ENCODE assay signal across 9 cellular contexts in the genomic region with DNA sequence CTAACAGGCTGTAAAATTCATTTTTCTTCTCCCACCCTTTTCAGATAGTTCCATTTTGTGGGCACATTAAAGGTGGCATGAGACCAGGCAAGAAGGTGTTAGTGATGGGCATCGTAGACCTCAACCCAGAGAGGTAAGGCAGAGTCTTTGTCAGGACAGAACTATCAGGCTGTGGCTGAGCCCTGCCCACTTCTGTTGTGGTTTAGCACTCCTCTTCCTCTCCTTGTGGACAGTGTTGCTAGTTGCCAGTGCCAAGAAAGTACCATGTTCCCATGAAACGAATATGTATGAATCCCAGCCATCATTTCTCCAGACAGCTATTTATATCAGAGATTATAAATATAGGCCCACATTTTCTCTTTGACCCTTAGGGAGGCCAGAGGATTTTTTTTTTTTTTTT. TPM values are rescaled to one million over a fixed set of nuclear protein-coding genes. Genes with fewer than 3 reads are reported as not detected.
DNase-seq lines count a peak whose midpoint lies in the region; ATAC-seq and TF ChIP-seq lines count a peak whose summit lies in the region.
"Had no signal": no experiment of that assay in that cellular context is flagged by ENCODE, and none has a peak within 500 bp of the region (broad histone marks: within the 10 kb centered on the region; RNA-seq: fewer than 3 reads in every experiment).

No MANE protein-coding gene starts in this region.

- H3K9me3 Mint-ChIP-seq in activated T-cell treated with anti-CD3 and anti-CD28 coated beads, Interleukin-2, amount 50 U/mL, for 24 hours = no peaks in the 10 kb centered on the region

- H3K4me1 ChIP-seq in iPS-15b (ENCODE audit: control insufficient read depth, insufficient read depth, low read length) (peaks cover 13% of the 10 kb centered on the region), thoracic aorta (ENCODE audit: control insufficient read depth in 1 of 2, low read depth in 2 of 2) (peaks cover 3 to 39% of the 10 kb centered on the region in 2 donors), SJCRH30 (peaks cover 6% of the 10 kb centered on the region; the same call in 1 of the 2 replicates)

- peaks cover 10% of the 10 kb centered on the region for H3K4me1 Mint-ChIP-seq in activated T-cell treated with anti-CD3 and anti-CD28 coated beads, Interleukin-2, amount 50 U/mL, for 24 hours (ENCODE audit: low read depth)

- peak overlapping the region; percentile 96 for H3K27ac ChIP-seq in VCaP
- peak overlapping the region; percentile 96 to 97 for H3K27ac ChIP-seq in thoracic aorta
- no peak overlapping the region for H3K27ac ChIP-seq in SJCRH30

- H3K36me3 Mint-ChIP-seq in activated T-cell treated with anti-CD3 and anti-CD28 coated beads, Interleukin-2, amount 50 U/mL, for 24 hours (ENCODE audit: low read depth) = no peaks in the 10 kb centered on the region

- H3K4me3 ChIP-seq in iPS-15b (ENCODE audit: low read depth, low read length) = peak overlapping the region; percentile 84
- H3K4me3 ChIP-seq in thoracic aorta = peak overlapping the region; percentile 91
- no peak overlapping the region for H3K4me3 ChIP-seq in SJCRH30

- H3K27ac Mint-ChIP-seq in activated T-cell treated with anti-CD3 and anti-CD28 coated beads, Interleukin-2, amount 50 U/mL, for 24 hours = no peak overlapping the region

- no peaks in the 10 kb centered on the region for H3K27me3 ChIP-seq in iPS-15b (ENCODE audit: control insufficient read depth, insufficient read depth, low read length)
- H3K27me3 ChIP-seq in thoracic aorta (replicated peaks; ENCODE audit: insufficient read depth) = no peaks in the 10 kb centered on the region
- no peaks in the 10 kb centered on the region for H3K27me3 ChIP-seq in SJCRH30

- no peak; the same call in 1 of the 2 replicates for TF ChIP-seq CTCF in VCaP (conservative IDR thresholded peaks at IDR 0.05)
- TF ChIP-seq CTCF in thoracic aorta (IDR thresholded peaks at IDR 0.05) = no peak

- peak overlapping the region; percentile 76 for H3K4me3 Mint-ChIP-seq in activated T-cell treated with anti-CD3 and anti-CD28 coated beads, Interleukin-2, amount 50 U/mL, for 24 hours

- H3K9me3 ChIP-seq in iPS-15b (ENCODE audit: control insufficient read depth, insufficient read depth, low read length) (no peaks in the 10 kb centered on the region), thoracic aorta (no peaks in the 10 kb centered on the region), SJCRH30 (replicated peaks) (no peaks in the 10 kb centered on the region)

- peaks cover 26% of the 10 kb centered on the region for H3K27me3 Mint-ChIP-seq in activated T-cell treated with anti-CD3 and anti-CD28 coated beads, Interleukin-2, amount 50 U/mL, for 24 hours

- ATAC-seq in thoracic aorta (ENCODE audit: insufficient number of reproducible peaks, low FRiP score, low read depth) (no peak), HG03175 (IDR thresholded peaks at IDR 0.05; ENCODE audit: unreplicated experiment) (no peak), HG02938 (IDR thresholded peaks at IDR 0.05; ENCODE audit: unreplicated experiment) (no peak)

- H3K36me3 ChIP-seq in iPS-15b (ENCODE audit: control insufficient read depth, insufficient read depth, low read length) = peaks cover 8% of the 10 kb centered on the region
- H3K36me3 ChIP-seq in thoracic aorta = peaks cover 5% of the 10 kb centered on the region
- H3K36me3 ChIP-seq in SJCRH30 = peaks cover 4% of the 10 kb centered on the region; the same call in 1 of the 2 replicates

- H3K9ac ChIP-seq in iPS-15b (ENCODE audit: low read depth, low read length) = peak overlapping the region; percentile 80

- DNase-seq in activated T-cell treated with anti-CD3 and anti-CD28 coated beads, Interleukin-2, amount 50 U/mL, for 24 hours = no peak
- DNase-seq in activated T-cell treated with anti-CD3 and anti-CD28 coated beads, Interleukin-2, amount 50 U/mL, for 48 hours = no peak
- DNase-seq in thoracic aorta (ENCODE audit: low spot score) (no peak), SJCRH30 (no peak)
- DNase-seq: OCI-M1 had no signal

RNA-seq across cellular contexts. Expression of a gene that starts 1.6 kb away (rescaled TPM):
- total RNA-seq in thoracic aorta = 10 to 100 TPM; 15.8 to 19.3 TPM
- total RNA-seq in SJCRH30 (2014; rRNA removed; shearing (Covaris generic)) = 11.3 and 14.9 TPM in 2 replicates
